1 cellular context compared by ENCODE assay signal in the genomic region with DNA sequence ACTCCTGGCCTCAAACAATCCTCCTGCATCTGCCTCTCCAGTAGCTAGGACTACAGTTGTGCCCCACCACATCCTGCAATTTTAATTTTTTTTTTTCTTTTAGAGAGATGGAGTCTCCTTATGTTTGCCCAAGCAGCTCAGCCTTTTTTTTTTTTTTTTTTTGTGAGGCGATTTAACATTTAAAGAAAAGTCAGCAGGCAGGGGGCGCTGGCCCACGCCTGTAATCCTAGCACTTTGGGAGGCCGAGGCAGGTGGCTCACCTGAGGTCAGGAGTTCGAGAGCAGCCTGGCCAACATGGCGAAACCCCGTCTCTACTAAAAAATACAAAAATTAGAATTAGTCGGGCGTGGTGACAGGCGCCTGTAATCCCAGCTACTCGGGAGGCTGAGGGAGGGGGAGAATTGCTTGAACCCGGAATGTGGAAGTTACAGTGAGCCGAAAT.
TF ChIP-seq lines count a peak whose summit lies in the region.

No MANE protein-coding gene starts in this region.

TF ChIP-seq in HEK293T, 16 proteins besides CTCF, POLR2A, EP300 and RAD21:
- peak; percentile 96 for TF ChIP-seq ZNF384 (IDR thresholded peaks at IDR 0.05)
